9 cellular contexts compared by ENCODE assay signal in genomic region chrX:102835504-102836146, GRCh38.
A peak's percentile ranks its signal among the peaks of the same experiment; 100 is the strongest.
DNase-seq lines count a peak whose midpoint lies in the region; ATAC-seq, FAIRE-seq and TF ChIP-seq lines count a peak whose summit lies in the region.
"Had no signal": no experiment of that assay in that cellular context is flagged by ENCODE, and none has a peak within 500 bp of the region (broad histone marks: within the 10 kb centered on the region; RNA-seq: fewer than 3 reads in every experiment).

No MANE protein-coding gene starts in this region.

- intact Hi-C loops in left ventricle myocardium inferior (cut with micrococcal nuclease): no loop called here
- intact Hi-C loops in Right ventricle myocardium superior (cut with DNase I): no loop called here
- intact Hi-C loops in pancreas (cut with DNase I): no loop called here

- no peak for FAIRE-seq in pancreas (lab: Jason Lieb, UNC)

- H3K79me2 ChIP-seq in MM.1S (ENCODE audit: low read length): no peaks in the 10 kb centered on the region

- TF ChIP-seq CTCF in left ventricle myocardium inferior (IDR thresholded peaks at IDR 0.05; ENCODE audit: borderline replicate concordance) (peak; percentile 55), MM.1S (IDR thresholded peaks at IDR 0.05; ENCODE audit: low read length) (peak; percentile 58), pancreas (IDR thresholded peaks at IDR 0.05) (peak in 2 of 4 donors; percentile 30 to 41)

- H2AFZ ChIP-seq in MM.1S (ENCODE audit: low read length): no peak overlapping the region

- H3K9ac ChIP-seq in MM.1S (ENCODE audit: low read length): no peak overlapping the region

- no peaks in the 10 kb centered on the region for H3F3A ChIP-seq in MM.1S (ENCODE audit: insufficient read depth, low read length)

- peaks cover 3% of the 10 kb centered on the region for H3K36me3 ChIP-seq in left ventricle myocardium inferior
- H3K36me3 ChIP-seq in MM.1S (replicated peaks; ENCODE audit: insufficient read depth, low read length): no peaks in the 10 kb centered on the region; the same call in 1 of the 2 replicates
- H3K36me3 ChIP-seq in pancreas: no peaks in the 10 kb centered on the region

- H3K27me3 ChIP-seq in left ventricle myocardium inferior (ENCODE audit: low read depth) (no peaks in the 10 kb centered on the region), MM.1S (replicated peaks; ENCODE audit: insufficient read depth, low read length) (no peaks in the 10 kb centered on the region), pancreas (peaks cover 0 to 9% (median 0%) of the 10 kb centered on the region in 4 donors)

- H3K27ac ChIP-seq in left ventricle myocardium inferior (replicated peaks): no peak overlapping the region
- no peak overlapping the region for H3K27ac ChIP-seq in MM.1S (ENCODE audit: low read length)
- H3K27ac ChIP-seq in pancreas: no peak overlapping the region

- no peak overlapping the region for H3K4me2 ChIP-seq in MM.1S (ENCODE audit: low read depth, low read length)

- H3K9me2 ChIP-seq in MM.1S (replicated peaks; ENCODE audit: insufficient read depth, low read length): no peaks in the 10 kb centered on the region

- H4K20me1 ChIP-seq in MM.1S (ENCODE audit: insufficient read depth, low read length): no peaks in the 10 kb centered on the region

- WGBS in pancreas, 2 donors: 62 to 73% methylated on average over 5 of the region's 5 CpGs

- H3K9me3 ChIP-seq in left ventricle myocardium inferior (replicated peaks) (no peaks in the 10 kb centered on the region), MM.1S (replicated peaks; ENCODE audit: insufficient read depth, low read length) (no peaks in the 10 kb centered on the region), pancreas (no peaks in the 10 kb centered on the region)

- H3K4me1 ChIP-seq in left ventricle myocardium inferior (no peaks in the 10 kb centered on the region), MM.1S (ENCODE audit: low read length) (no peaks in the 10 kb centered on the region), pancreas (peaks cover 0 to 3% (median 0%) of the 10 kb centered on the region in 3 donors)

- no peak overlapping the region for H3K4me3 ChIP-seq in left ventricle myocardium inferior
- H3K4me3 ChIP-seq in MM.1S (ENCODE audit: low read length): no peak overlapping the region
- H3K4me3 ChIP-seq in pancreas: no peak overlapping the region

- no peak for ATAC-seq in Right ventricle myocardium superior (ENCODE audit: poor library complexity)
- ATAC-seq in pancreas: peak in 3 of 4 donors; percentile 58 to 72 (median 69)
- ATAC-seq in HG03457 (IDR thresholded peaks at IDR 0.05; ENCODE audit: unreplicated experiment): no peak
- ATAC-seq in GM19397 (IDR thresholded peaks at IDR 0.05; ENCODE audit: unreplicated experiment): no peak
- ATAC-seq in GM18861 (IDR thresholded peaks at IDR 0.05; ENCODE audit: unreplicated experiment): no peak

- DNase-seq in left ventricle myocardium inferior: no peak
- no peak for DNase-seq in Right ventricle myocardium superior
- peak; percentile 17 for DNase-seq in MM.1S
- peak; percentile 1 for DNase-seq in cerebellum (ENCODE audit: low spot score)
- DNase-seq in pancreas: peak in 1 of 6 donors; percentile 29
- DNase-seq: activated naive CD8-positive, alpha-beta T cell treated with anti-CD3 and anti-CD28 coated beads, Interleukin-2, amount 10 ng/mL, durations not matched to agents 7 days and 5 days had no signal

Comparison
In these comparisons a context has a peak if more than half of its experiments do, and no peak if none do; other contexts are left out.
1. DNase-seq: peak in MM.1S (single experiment) and cerebellum (single experiment); none in left ventricle myocardium inferior (single experiment) and Right ventricle myocardium superior (single experiment).
2. ATAC-seq: peak in pancreas (3 of 4); none in Right ventricle myocardium superior (single experiment), HG03457 (single experiment), GM19397 (single experiment) and GM18861 (single experiment).